Comparison of ENCODE assay signal across 24 cellular contexts in the genomic region with DNA sequence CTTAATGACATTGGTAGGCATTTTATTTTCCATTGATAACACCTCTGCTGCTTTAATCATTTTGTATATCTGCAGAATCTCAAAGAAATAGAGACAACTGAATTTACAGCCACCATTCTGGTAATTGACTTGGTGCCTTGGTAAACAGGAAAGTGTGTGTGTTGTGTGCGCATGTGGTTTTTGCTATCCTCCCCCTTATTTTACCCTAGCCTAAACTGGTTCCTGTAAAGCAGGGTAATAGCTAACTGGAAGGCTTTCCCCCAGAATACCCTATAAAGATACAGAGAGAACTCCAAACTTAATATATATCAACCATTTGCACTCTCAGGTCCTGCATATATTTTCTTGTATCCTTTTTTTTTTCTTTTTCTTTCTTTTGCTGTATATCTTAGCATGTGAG.
"Had no signal": no experiment of that assay in that cellular context is flagged by ENCODE, and none has a peak within 500 bp of the region (broad histone marks: within the 10 kb centered on the region; RNA-seq: fewer than 3 reads in every experiment).

No MANE protein-coding gene starts in this region.

- H3K27me3 ChIP-seq: colonic mucosa, esophagus muscularis mucosa, esophagus squamous epithelium, foreskin keratinocyte, gastrocnemius medialis, gastroesophageal sphincter, heart left ventricle, heart right ventricle had no signal

- H3K9me3 ChIP-seq: colonic mucosa, esophagus muscularis mucosa, esophagus squamous epithelium, gastrocnemius medialis, gastroesophageal sphincter had no signal

- H3K36me3 ChIP-seq: colonic mucosa, esophagus muscularis mucosa, esophagus squamous epithelium, gastrocnemius medialis, gastroesophageal sphincter, heart left ventricle, heart right ventricle had no signal

- ATAC-seq: effector memory CD8-positive, alpha-beta T cell; esophagus mucosa; foreskin keratinocyte; gastrocnemius medialis; gastroesophageal sphincter; heart left ventricle; heart right ventricle had no signal

- H3K4me1 ChIP-seq: colonic mucosa, esophagus squamous epithelium, foreskin keratinocyte, gastrocnemius medialis, heart left ventricle had no signal

- H3K27ac ChIP-seq: colonic mucosa, coronary artery, dorsolateral prefrontal cortex, epithelial cell of prostate, esophagus muscularis mucosa, esophagus squamous epithelium, foreskin keratinocyte, gastrocnemius medialis, gastroesophageal sphincter, heart left ventricle, heart right ventricle had no signal

- H3K4me3 ChIP-seq: colonic mucosa, coronary artery, dorsolateral prefrontal cortex, esophagus muscularis mucosa, esophagus squamous epithelium, gastrocnemius medialis, gastroesophageal sphincter, heart left ventricle, heart right ventricle had no signal

- DNase-seq: colonic mucosa; cortex of kidney; dermis blood vessel endothelial cell; dorsolateral prefrontal cortex; effector CD4-positive, alpha-beta T cell; effector CD8-positive, alpha-beta T cell; effector memory CD4-positive, alpha-beta T cell; effector memory CD8-positive, alpha-beta T cell; endodermal cell; erythroblast; esophagus squamous epithelium; foreskin fibroblast; foreskin keratinocyte; foreskin melanocyte; gastrocnemius medialis; glutamatergic neuron; head of caudate nucleus; heart left ventricle; heart right ventricle had no signal
